ENCODE assay signal across 8 cellular contexts in genomic region chr7:76165973-76166403, GRCh38. TPM values are rescaled to one million over a fixed set of nuclear protein-coding genes. Genes with fewer than 3 reads are reported as not detected.
A peak's percentile ranks its signal among the peaks of the same experiment; 100 is the strongest.
DNase-seq lines count a peak whose midpoint lies in the region; ATAC-seq, FAIRE-seq and TF ChIP-seq lines count a peak whose summit lies in the region.

No MANE protein-coding gene starts in this region.

- DNase-seq in Caco-2 (no peak), epithelial cell of esophagus (ENCODE audit: low read depth) (peak; percentile 33), pancreas (peak in 1 of 6 donors; percentile 7), NCI-H1694 treated with DMSO at 0.1 percent for 48 hours (lab: John Stamatoyannopoulos, UW) (no peak), T1000 (lab: John Stamatoyannopoulos, UW) (no peak), NCI-H2171 (lab: John Stamatoyannopoulos, UW) (no peak)

- H3K79me2 ChIP-seq in OCI-LY3 (ENCODE audit: low read length) = no peaks in the 10 kb centered on the region

- H2AFZ ChIP-seq in OCI-LY3 (ENCODE audit: low read depth, low read length) = peak overlapping the region; percentile 97

- FAIRE-seq in pancreas (lab: Jason Lieb, UNC) = no peak

- H3K4me1 Mint-ChIP-seq in Caco-2 (ENCODE audit: low read depth, unreplicated experiment) = no peaks in the 10 kb centered on the region

- peak overlapping the region; percentile 94 for H3K27ac Mint-ChIP-seq in Caco-2 (ENCODE audit: unreplicated experiment)

- H3K27me3 ChIP-seq in Caco-2 (replicated peaks; ENCODE audit: control insufficient read depth, insufficient read depth, low read length) (no peaks in the 10 kb centered on the region), OCI-LY3 (ENCODE audit: low read depth, low read length) (no peaks in the 10 kb centered on the region), pancreas (no peaks in the 10 kb centered on the region)

- BruUV-seq in Caco-2 (replicated peaks; lab: Mats Ljungman, UMichigan) = TSS peak; percentile 100

- H3K4me3 Mint-ChIP-seq in Caco-2 (ENCODE audit: unreplicated experiment) = peak overlapping the region; percentile 78

- CTCF ChIA-PET in Caco-2 (lab: Charles Lee) = interaction anchor here (0.5 to 1.9 kb wide), 8 partner anchors 12 to 511 kb away, joined by 3 to 10 read pairs (median 4); no protein-coding TSS in a partner anchor

- H3K4me1 ChIP-seq in Caco-2 (no peaks in the 10 kb centered on the region), OCI-LY3 (ENCODE audit: low read length) (0 out of 2 replicates have a peak, but pooled peaks cover 4% of the 10 kb centered on the region), pancreas (no peaks in the 10 kb centered on the region)

- H3K9me3 ChIP-seq in Caco-2 = no peaks in the 10 kb centered on the region
- H3K9me3 ChIP-seq in OCI-LY3 (ENCODE audit: insufficient read depth, low read length) = no peaks in the 10 kb centered on the region
- no peaks in the 10 kb centered on the region for H3K9me3 ChIP-seq in pancreas

- WGBS in pancreas, 2 donors = 74 to 75% methylated on average over 15 of the region's 15 CpGs

- H3K27ac ChIP-seq in OCI-LY3 (ENCODE audit: low read length) (peak overlapping the region; percentile 28; the same call in 1 of the 2 replicates), pancreas (peak overlapping the region; percentile 92 to 97 (median 95))

- POLR2A ChIA-PET in Caco-2 (lab: Charles Lee) = interaction anchor here (0.7 to 1.4 kb wide), 4 partner anchors 69 to 152 kb away, joined by 3 to 14 read pairs (median 3); partner anchors contain the start of genes MDH2 and STYXL1

- no peaks in the 10 kb centered on the region for H4K20me1 ChIP-seq in OCI-LY3 (ENCODE audit: insufficient read depth, low read length)

- no peaks in the 10 kb centered on the region for H3K9me3 Mint-ChIP-seq in Caco-2 (ENCODE audit: unreplicated experiment)

- H3K4me3 ChIP-seq in Caco-2 (ENCODE audit: low read depth, low read length) (peak overlapping the region; percentile 42), OCI-LY3 (ENCODE audit: low read length) (peak overlapping the region; percentile 93), epithelial cell of esophagus (ENCODE audit: low read length) (peak overlapping the region; percentile 72), pancreas (peak overlapping the region; percentile 21 to 74 (median 45))

- intact Hi-C loops in Caco-2 (cut with micrococcal nuclease; ENCODE audit: unreplicated experiment) (no loop called here), pancreas (cut with DNase I) (no loop called here)

- peak in 1 of 4 donors; percentile 12 for ATAC-seq in pancreas
- no peak for ATAC-seq in HG02970 (IDR thresholded peaks at IDR 0.05; ENCODE audit: low FRiP score, unreplicated experiment)

- H3K36me3 Mint-ChIP-seq in Caco-2 (ENCODE audit: insufficient read depth, unreplicated experiment) = peaks cover 9% of the 10 kb centered on the region

- H3K4me2 ChIP-seq in OCI-LY3 (ENCODE audit: low read length) = peak overlapping the region; percentile 74

- H3K27me3 Mint-ChIP-seq in Caco-2 (ENCODE audit: insufficient read depth, unreplicated experiment) = no peaks in the 10 kb centered on the region

- TF ChIP-seq CTCF in Caco-2 (IDR thresholded peaks at IDR 0.05; ENCODE audit: insufficient read depth in 1 of 2, low read depth in 1 of 2, low read length in 1 of 2, severe bottlenecking in 1 of 2, unreplicated experiment in 1 of 2) (no peak), OCI-LY3 (IDR thresholded peaks at IDR 0.05; ENCODE audit: low read depth, low read length) (no peak), epithelial cell of esophagus (IDR thresholded peaks at IDR 0.05; ENCODE audit: insufficient read depth, low read depth, low read length, missing control alignments) (no peak), pancreas (IDR thresholded peaks at IDR 0.05) (no peak)

- H3K9ac ChIP-seq in OCI-LY3 (ENCODE audit: low read length) = peak overlapping the region; percentile 58

- H3K36me3 ChIP-seq in Caco-2 (ENCODE audit: control insufficient read depth, insufficient read depth, low read length) (no peaks in the 10 kb centered on the region), OCI-LY3 (replicated peaks; ENCODE audit: low read depth, low read length) (no peaks in the 10 kb centered on the region), pancreas (no peaks in the 10 kb centered on the region)

RNA-seq across cellular contexts. Expression of gene SRRM3, which starts 35.7 kb away (rescaled TPM):
- total RNA-seq in Caco-2 (2022) = 0.86 and 1.7 TPM in 2 replicates
- 1 to 10 TPM; 1.2 to 4.6 (median 1.6) TPM for total RNA-seq in pancreas
- polyA plus RNA-seq in pancreas = 10 to 100 TPM in 1 of 2 donors, 1 to 10 TPM in 1; 7.6 to 10.4 TPM

Comparison
In these comparisons a context has a peak if more than half of its experiments do, and no peak if none do; other contexts are left out.
1. H3K4me3 ChIP-seq: peak in every context shown above with its lines; median percentile 93 in OCI-LY3; 72 in epithelial cell of esophagus; 45 in pancreas; 42 in Caco-2.